Comparison of ENCODE assay signal across 1 cellular context in genomic region chr9:12774861-12775367, GRCh38.
A peak's percentile ranks its signal among the peaks of the same experiment; 100 is the strongest.
TF ChIP-seq lines count a peak whose summit lies in the region.

Gene LURAP1L (plus strand): TSS chr9:12775020. CDS start chr9:12775716, 696 bp downstream.

TF ChIP-seq in HepG2, 621 proteins besides CTCF, POLR2A, EP300 and RAD21 (continued from another document):
- TF ChIP-seq AHDC1 (CRISPR knock-in tag; IDR thresholded peaks at IDR 0.05; ENCODE audit: borderline replicate concordance) (no peak), KMT2B (CRISPR knock-in tag; IDR thresholded peaks at IDR 0.05) (no peak), THRA (CRISPR knock-in tag; IDR thresholded peaks at IDR 0.05; ENCODE audit: borderline replicate concordance) (no peak), CBX5 (CRISPR knock-in tag; IDR thresholded peaks at IDR 0.05; ENCODE audit: borderline replicate concordance) (no peak), RFX1 (IDR thresholded peaks at IDR 0.05) (no peak), ZNF792 (CRISPR knock-in tag; IDR thresholded peaks at IDR 0.05) (peak; percentile 42; the same call in 1 of the 2 replicates), ZBTB14 (CRISPR knock-in tag; IDR thresholded peaks at IDR 0.05) (no peak), NONO (IDR thresholded peaks at IDR 0.05) (no peak), NONO (CRISPR knock-in tag; conservative IDR thresholded peaks at IDR 0.05) (no peak), ZBTB44 (CRISPR knock-in tag; IDR thresholded peaks at IDR 0.05) (no peak), STAT6 (CRISPR knock-in tag; IDR thresholded peaks at IDR 0.05; ENCODE audit: borderline replicate concordance) (no peak), ZBTB39 (CRISPR knock-in tag; IDR thresholded peaks at IDR 0.05) (no peak), ZNF367 (CRISPR knock-in tag; IDR thresholded peaks at IDR 0.05; ENCODE audit: borderline replicate concordance) (no peak), PRPF4 (IDR thresholded peaks at IDR 0.05; ENCODE audit: low read depth, low read length, poor library complexity, severe bottlenecking) (no peak), MLX (CRISPR knock-in tag; IDR thresholded peaks at IDR 0.05) (no peak), POLR2AphosphoS5 (IDR thresholded peaks at IDR 0.05; ENCODE audit: low read depth, low read length) (peak; percentile 83), NCOA1 (CRISPR knock-in tag; IDR thresholded peaks at IDR 0.05) (no peak), ZNF230 (CRISPR knock-in tag; IDR thresholded peaks at IDR 0.05) (no peak)
